Comparison of ENCODE assay signal across 20 cellular contexts in the genomic region with DNA sequence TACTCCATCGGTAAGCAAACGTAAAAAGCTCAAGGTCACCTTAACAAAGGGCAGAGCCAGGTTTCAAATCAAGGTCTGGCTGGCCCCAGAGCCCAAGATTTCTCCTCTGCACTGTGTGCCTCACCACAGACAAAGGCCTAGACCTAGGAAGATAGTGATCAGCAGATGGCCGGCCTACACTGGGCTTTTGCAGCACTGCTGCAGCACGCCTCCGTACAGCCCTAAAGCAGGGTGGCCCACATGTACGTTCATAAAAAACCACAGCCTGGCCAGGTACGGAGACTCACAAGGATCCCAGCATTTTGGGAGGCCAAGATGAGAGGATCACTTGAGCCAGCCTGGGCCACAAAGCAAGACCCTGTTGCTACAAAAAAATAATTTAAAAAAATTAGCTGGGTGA.
DNase-seq lines count a peak whose midpoint lies in the region; ATAC-seq and TF ChIP-seq lines count a peak whose summit lies in the region.
"Had no signal": no experiment of that assay in that cellular context is flagged by ENCODE, and none has a peak within 500 bp of the region (broad histone marks: within the 10 kb centered on the region; RNA-seq: fewer than 3 reads in every experiment).

No MANE protein-coding gene starts in this region.

- peaks cover 8% of the 10 kb centered on the region for H3K36me3 Mint-ChIP-seq in osteocyte (ENCODE audit: unreplicated experiment)
- no peaks in the 10 kb centered on the region for H3K36me3 Mint-ChIP-seq in activated T-cell treated with anti-CD3 and anti-CD28 coated beads, Interleukin-2, amount 50 U/mL, for 4 hours (ENCODE audit: insufficient read depth)
- H3K36me3 Mint-ChIP-seq: CD14-positive monocyte had no signal

- H3K9me3 Mint-ChIP-seq in osteocyte (ENCODE audit: unreplicated experiment), result no peaks in the 10 kb centered on the region
- no peaks in the 10 kb centered on the region for H3K9me3 Mint-ChIP-seq in activated T-cell treated with anti-CD3 and anti-CD28 coated beads, Interleukin-2, amount 50 U/mL, for 4 hours

- no peaks in the 10 kb centered on the region for H3K36me3 ChIP-seq in left ventricle myocardium inferior
- H3K36me3 ChIP-seq in heart right ventricle, result peaks cover 0 to 30% (median 0%) of the 10 kb centered on the region in 9 donors
- no peaks in the 10 kb centered on the region for H3K36me3 ChIP-seq in colonic mucosa
- peaks cover 8% of the 10 kb centered on the region for H3K36me3 ChIP-seq in upper lobe of right lung

- H3K4me3 ChIP-seq in left ventricle myocardium inferior, result no peak overlapping the region
- H3K4me3 ChIP-seq in heart right ventricle, result no peak overlapping the region
- no peak overlapping the region for H3K4me3 ChIP-seq in colonic mucosa
- no peak overlapping the region for H3K4me3 ChIP-seq in upper lobe of right lung
- H3K4me3 ChIP-seq: A549, Peyer's patch had no signal

- ATAC-seq in heart right ventricle, result no peak
- ATAC-seq in upper lobe of right lung, result no peak
- ATAC-seq in activated T-cell treated with anti-CD3 and anti-CD28 coated beads, Interleukin-2, amount 50 U/mL, for 4 hours, result no peak
- ATAC-seq: A549 had no signal

- TF ChIP-seq CTCF in left ventricle myocardium inferior (IDR thresholded peaks at IDR 0.05; ENCODE audit: borderline replicate concordance) (no peak), heart right ventricle (IDR thresholded peaks at IDR 0.05) (no peak), colonic mucosa (IDR thresholded peaks at IDR 0.05) (no peak), osteocyte (IDR thresholded peaks at IDR 0.05) (no peak), upper lobe of right lung (IDR thresholded peaks at IDR 0.05) (no peak)

- no peaks in the 10 kb centered on the region for H3K27me3 Mint-ChIP-seq in osteocyte (ENCODE audit: unreplicated experiment)
- no peaks in the 10 kb centered on the region for H3K27me3 Mint-ChIP-seq in activated T-cell treated with anti-CD3 and anti-CD28 coated beads, Interleukin-2, amount 50 U/mL, for 4 hours (ENCODE audit: low read depth)

- DNase-seq in left ventricle myocardium inferior, result peak; percentile 1
- DNase-seq in heart right ventricle, result no peak
- DNase-seq in colonic mucosa, result peak; percentile 2
- peak; percentile 53 for DNase-seq in osteocyte (ENCODE audit: extremely low spot score, unreplicated experiment)
- peak; percentile 32 for DNase-seq in upper lobe of right lung
- DNase-seq in GOT3 (lab: John Stamatoyannopoulos, UW), result no peak
- DNase-seq in globus pallidus (ENCODE audit: low spot score), result no peak
- DNase-seq in activated T-cell treated with anti-CD3 and anti-CD28 coated beads, Interleukin-2, amount 50 U/mL, for 4 hours, result no peak
- DNase-seq: COR-L47, DMS53, Karpas-422, MM.1S, NCI-H1105, NCI-H187, NCI-H446, NCI-H748 treated with DMSO at 0.1 percent for 48 hours, Right ventricle myocardium superior had no signal

- intact Hi-C loops in left ventricle myocardium inferior (cut with micrococcal nuclease) (no loop called here), heart right ventricle (cut with DNase I) (loop anchor here in 6 of 10 donors (10.0 kb wide), 5 partner anchors 89 to 1009 kb away; no protein-coding TSS in a partner anchor), colonic mucosa (cut with DNase I) (no loop called here), upper lobe of right lung (cut with DNase I) (no loop called here)

- peak overlapping the region; percentile 50 for H3K27ac ChIP-seq in left ventricle myocardium inferior (replicated peaks)
- H3K27ac ChIP-seq in heart right ventricle, result no peak overlapping the region
- no peak overlapping the region for H3K27ac ChIP-seq in colonic mucosa
- no peak overlapping the region for H3K27ac ChIP-seq in upper lobe of right lung
- H3K27ac ChIP-seq: A549, Peyer's patch had no signal

- H3K4me3 Mint-ChIP-seq in osteocyte (ENCODE audit: unreplicated experiment), result no peak overlapping the region
- no peak overlapping the region for H3K4me3 Mint-ChIP-seq in activated T-cell treated with anti-CD3 and anti-CD28 coated beads, Interleukin-2, amount 50 U/mL, for 4 hours
- H3K4me3 Mint-ChIP-seq: CD14-positive monocyte had no signal

- no peak overlapping the region for H3K9ac ChIP-seq in colonic mucosa (ENCODE audit: low read depth in 2 of 2, low read length in 2 of 2)

- H3K27me3 ChIP-seq in left ventricle myocardium inferior (ENCODE audit: low read depth) (no peaks in the 10 kb centered on the region), heart right ventricle (no peaks in the 10 kb centered on the region), colonic mucosa (no peaks in the 10 kb centered on the region), upper lobe of right lung (no peaks in the 10 kb centered on the region)
- H3K27me3 ChIP-seq: Peyer's patch had no signal

- H3K9me3 ChIP-seq in left ventricle myocardium inferior (replicated peaks), result no peaks in the 10 kb centered on the region
- no peaks in the 10 kb centered on the region for H3K9me3 ChIP-seq in heart right ventricle
- no peaks in the 10 kb centered on the region for H3K9me3 ChIP-seq in colonic mucosa
- no peaks in the 10 kb centered on the region for H3K9me3 ChIP-seq in upper lobe of right lung
- H3K9me3 ChIP-seq: A549, Peyer's patch had no signal

- H3K4me1 ChIP-seq in left ventricle myocardium inferior (peaks cover 75% of the 10 kb centered on the region), heart right ventricle (peaks cover 18 to 73% (median 46%) of the 10 kb centered on the region in 9 donors), colonic mucosa (no peaks in the 10 kb centered on the region), upper lobe of right lung (peaks cover 33% of the 10 kb centered on the region)

- peaks cover 24% of the 10 kb centered on the region for H3K4me1 Mint-ChIP-seq in osteocyte (ENCODE audit: unreplicated experiment)
- no peaks in the 10 kb centered on the region for H3K4me1 Mint-ChIP-seq in activated T-cell treated with anti-CD3 and anti-CD28 coated beads, Interleukin-2, amount 50 U/mL, for 4 hours (ENCODE audit: low read depth)
- H3K4me1 Mint-ChIP-seq: CD14-positive monocyte had no signal

- WGBS in heart right ventricle, 2 donors, result 84 to 86% methylated on average over 7 of the region's 7 CpGs

- no peak overlapping the region for H3K27ac Mint-ChIP-seq in osteocyte (ENCODE audit: unreplicated experiment)
- H3K27ac Mint-ChIP-seq: CD14-positive monocyte had no signal

Comparison
In these comparisons a context has a peak if more than half of its experiments do, and no peak if none do; other contexts are left out.
1. DNase-seq: peak in left ventricle myocardium inferior (single experiment), colonic mucosa (single experiment), osteocyte (single experiment) and upper lobe of right lung (single experiment); none in heart right ventricle (0 of 2), GOT3 (single experiment), globus pallidus (single experiment) and activated T-cell treated with anti-CD3 and anti-CD28 coated beads, Interleukin-2, amount 50 U/mL, for 4 hours (single experiment).
2. intact Hi-C loops: an anchor here in heart right ventricle (10.0 kb wide); none called in left ventricle myocardium inferior, colonic mucosa and upper lobe of right lung.